ENCODE assay signal across 1 cellular context in genomic region chr10:74217110-74217509, GRCh38.
DNase-seq lines count a peak whose midpoint lies in the region; TF ChIP-seq lines count a peak whose summit lies in the region.
"Not testable (repeated sequence)": the region's sequence is repeated elsewhere in the genome, so short reads cannot be mapped to it uniquely, and the experiment has no call there.

No MANE protein-coding gene starts in this region.

- not testable (repeated sequence) for H3K4me3 ChIP-seq in spleen

- H3K27ac ChIP-seq in spleen, result not testable (repeated sequence)

- intact Hi-C loops in spleen (cut with DNase I; ENCODE audit: low total_unique reads), result not testable (repeated sequence)

- not testable (repeated sequence) for H3K27me3 ChIP-seq in spleen (replicated peaks in 1 of 7)

- peak; percentile 55 for DNase-seq in spleen

- TF ChIP-seq POLR2A in spleen (IDR thresholded peaks at IDR 0.05), result not testable (repeated sequence)

- TF ChIP-seq CTCF in spleen (IDR thresholded peaks at IDR 0.05 in 8 of 11, conservative IDR thresholded peaks at IDR 0.05 in 3 of 11), result not testable (repeated sequence)

- not testable (repeated sequence) for H3K9me3 ChIP-seq in spleen

- WGBS in spleen, 5 donors, result 80 to 98% (median 96%) methylated on average over 13 of the region's 13 CpGs

- peaks cover 0 to 30% (median 0%) of the 10 kb centered on the region in 6 donors for H3K4me1 ChIP-seq in spleen

- H3K36me3 ChIP-seq in spleen, result not testable (repeated sequence)
